ENCODE assay signal across 8 cellular contexts in the genomic region with DNA sequence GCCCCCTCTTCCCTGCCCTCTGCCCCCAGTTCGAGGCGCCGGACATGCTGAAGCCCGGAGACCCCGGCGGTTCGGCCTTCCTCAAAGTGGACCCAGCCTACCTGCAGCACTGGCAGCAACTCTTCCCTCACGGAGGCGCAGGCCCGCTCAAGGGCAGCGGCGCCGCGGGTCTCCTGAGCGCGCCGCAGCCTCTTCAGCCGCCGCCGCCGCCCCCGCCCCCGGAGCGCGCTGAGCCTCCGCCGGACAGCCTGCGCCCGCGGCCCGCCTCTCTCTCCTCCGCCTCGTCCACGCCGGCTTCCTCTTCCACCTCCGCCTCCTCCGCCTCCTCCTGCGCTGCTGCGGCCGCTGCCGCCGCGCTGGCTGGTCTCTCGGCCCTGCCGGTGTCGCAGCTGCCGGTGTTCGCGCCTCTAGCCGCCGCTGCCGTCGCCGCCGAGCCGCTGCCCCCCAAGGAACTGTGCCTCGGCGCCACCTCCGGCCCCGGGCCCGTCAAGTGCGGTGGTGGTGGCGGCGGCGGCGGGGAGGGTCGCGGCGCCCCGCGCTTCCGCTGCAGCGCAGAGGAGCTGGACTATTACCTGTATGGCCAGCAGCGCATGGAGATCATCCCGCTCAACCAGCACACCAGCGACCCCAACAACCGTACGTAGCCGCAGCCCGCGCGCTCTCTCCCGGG. TPM values are rescaled to one million over a fixed set of nuclear protein-coding genes. Genes with fewer than 3 reads are reported as not detected.
DNase-seq lines count a peak whose midpoint lies in the region; ATAC-seq lines count a peak whose summit lies in the region.

No MANE protein-coding gene starts in this region.

- H3K27ac ChIP-seq in skin epidermis = peak overlapping the region in 4 of 21 experiments; percentile 9 to 58 (median 45)

- H3K4me3 ChIP-seq in skin epidermis = peak overlapping the region; percentile 20 to 55 (median 35)

- ATAC-seq in GM19467 (IDR thresholded peaks at IDR 0.05; ENCODE audit: unreplicated experiment) = peak; percentile 50
- peak; percentile 57 for ATAC-seq in left ventricle myocardium superior
- no peak for ATAC-seq in GM21717 (IDR thresholded peaks at IDR 0.05; ENCODE audit: unreplicated experiment)

- peak; percentile 76 for DNase-seq in 8988T
- DNase-seq in SW480 (ENCODE audit: low spot score) = peak; percentile 23
- DNase-seq in left ventricle myocardium superior = peak; percentile 53
- no peak for DNase-seq in cortex of kidney (lab: John Stamatoyannopoulos, UW)
- DNase-seq in NCI-H187 treated with DMSO at 0.1 percent for 48 hours (lab: John Stamatoyannopoulos, UW) = no peak

- intact Hi-C loops in left ventricle myocardium superior (cut with micrococcal nuclease) = no loop called here

RNA-seq across cellular contexts. Expression of a gene that starts 1.1 kb away (rescaled TPM):
- total RNA-seq in left ventricle myocardium superior = 0.27 TPM

RNA-seq across cellular contexts. Expression of a gene that starts 53.6 kb away (rescaled TPM):
- 52.2 TPM for total RNA-seq in left ventricle myocardium superior

Comparison
In these comparisons a context has a peak if more than half of its experiments do, and no peak if none do; other contexts are left out.
1. DNase-seq: peak in 8988T (single experiment), SW480 (single experiment) and left ventricle myocardium superior (single experiment); none in cortex of kidney (single experiment) and NCI-H187 treated with DMSO at 0.1 percent for 48 hours (single experiment).